19 cellular contexts compared by ENCODE assay signal in the genomic region with DNA sequence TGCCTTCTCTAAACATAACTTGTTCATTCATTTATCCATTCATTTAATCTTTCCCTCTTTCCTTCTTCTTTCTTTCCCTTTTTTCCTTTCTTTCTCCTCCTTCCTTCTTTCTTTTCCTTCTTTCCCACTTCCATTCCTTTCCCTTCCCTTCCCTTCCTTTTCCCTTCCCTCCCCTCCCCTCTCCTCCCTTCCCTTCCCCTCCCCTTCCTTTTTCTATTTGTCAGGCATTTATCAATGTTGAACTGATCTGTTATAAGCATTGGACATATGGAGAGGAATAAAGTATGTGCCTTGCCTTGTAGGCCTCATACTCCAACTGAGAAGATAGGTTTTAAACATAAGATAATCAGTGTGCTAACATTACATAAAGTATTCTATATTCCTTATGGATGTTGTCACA. TPM values are rescaled to one million over a fixed set of nuclear protein-coding genes. Genes with fewer than 3 reads are reported as not detected.
DNase-seq lines count a peak whose midpoint lies in the region; ATAC-seq, FAIRE-seq and TF ChIP-seq lines count a peak whose summit lies in the region.
"Had no signal": no experiment of that assay in that cellular context is flagged by ENCODE, and none has a peak within 500 bp of the region (broad histone marks: within the 10 kb centered on the region; RNA-seq: fewer than 3 reads in every experiment).

No MANE protein-coding gene starts in this region.

- H3K27ac Mint-ChIP-seq in activated T-cell treated with anti-CD3 and anti-CD28 coated beads, Interleukin-2, amount 50 U/mL, for 24 hours = peak overlapping the region; percentile 35
- H3K27ac Mint-ChIP-seq in T-cell = peak overlapping the region; percentile 87 to 92
- peak overlapping the region; percentile 33 for H3K27ac Mint-ChIP-seq in stimulated activated effector memory CD8-positive, alpha-beta T cell treated with anti-CD3 and anti-CD28 coated beads, Interleukin-12 subunit alpha, Interleukin-12 subunit beta, amount 100 ng/mL, for 72 hours

- H3K9ac ChIP-seq in K562 (ENCODE audit: insufficient read depth in 1 of 2, low read depth in 2 of 2, low read length in 2 of 2) = no peak overlapping the region

- no peaks in the 10 kb centered on the region for H3K36me3 ChIP-seq in K562 (ENCODE audit: control insufficient read depth, insufficient read depth, low read length)
- H3K36me3 ChIP-seq: SJSA1 had no signal

- peaks cover 0 to 7% of the 10 kb centered on the region in 2 experiments; a peak in 1 of 5 replicates for H3K4me1 ChIP-seq in K562 (replicated peaks in 1 of 2; ENCODE audit: control insufficient read depth in 2 of 2, insufficient read depth in 2 of 2, low read length in 2 of 2)
- H3K4me1 ChIP-seq: SJSA1 had no signal

- H3K27ac ChIP-seq in K562 (ENCODE audit: extremely low read depth, low read depth, low read length) = no peak overlapping the region
- H3K27ac ChIP-seq: RWPE1, SJSA1 had no signal

- peaks cover 56% of the 10 kb centered on the region for H3K4me1 Mint-ChIP-seq in activated T-cell treated with anti-CD3 and anti-CD28 coated beads, Interleukin-2, amount 50 U/mL, for 24 hours (ENCODE audit: low read depth)
- H3K4me1 Mint-ChIP-seq in T-cell = peaks cover 60 to 73% (median 64%) of the 10 kb centered on the region in 3 donors
- H3K4me1 Mint-ChIP-seq in stimulated activated effector memory CD8-positive, alpha-beta T cell treated with anti-CD3 and anti-CD28 coated beads, Interleukin-12 subunit alpha, Interleukin-12 subunit beta, amount 100 ng/mL, for 72 hours = peaks cover 28% of the 10 kb centered on the region

- peaks cover 3% of the 10 kb centered on the region for H3K36me3 Mint-ChIP-seq in activated T-cell treated with anti-CD3 and anti-CD28 coated beads, Interleukin-2, amount 50 U/mL, for 24 hours (ENCODE audit: low read depth)
- peaks cover 6% of the 10 kb centered on the region for H3K36me3 Mint-ChIP-seq in T-cell
- no peaks in the 10 kb centered on the region for H3K36me3 Mint-ChIP-seq in stimulated activated effector memory CD8-positive, alpha-beta T cell treated with anti-CD3 and anti-CD28 coated beads, Interleukin-12 subunit alpha, Interleukin-12 subunit beta, amount 100 ng/mL, for 72 hours

- H3K9me3 Mint-ChIP-seq in activated T-cell treated with anti-CD3 and anti-CD28 coated beads, Interleukin-2, amount 50 U/mL, for 24 hours = peaks cover 6% of the 10 kb centered on the region
- H3K9me3 Mint-ChIP-seq in T-cell = peaks cover 0 to 9% (median 5%) of the 10 kb centered on the region in 3 donors
- H3K9me3 Mint-ChIP-seq in stimulated activated effector memory CD8-positive, alpha-beta T cell treated with anti-CD3 and anti-CD28 coated beads, Interleukin-12 subunit alpha, Interleukin-12 subunit beta, amount 100 ng/mL, for 72 hours = peaks cover 6% of the 10 kb centered on the region

- no peak for DNase-seq in activated T-cell treated with anti-CD3 and anti-CD28 coated beads, Interleukin-2, amount 50 U/mL, for 24 hours
- no peak for DNase-seq in activated T-cell treated with anti-CD3 and anti-CD28 coated beads for 4 hours
- DNase-seq in T-cell = no peak
- no peak for DNase-seq in K562 (ENCODE audit: extremely low read depth in 1 of 4, low spot score in 3 of 4)
- no peak for DNase-seq in stimulated activated effector memory CD8-positive, alpha-beta T cell treated with anti-CD3 and anti-CD28 coated beads, Interleukin-12 subunit alpha, Interleukin-12 subunit beta, amount 100 ng/mL, for 72 hours (ENCODE audit: low spot score in 2 of 2)
- no peak for DNase-seq in central memory CD4-positive, alpha-beta T cell
- no peak for DNase-seq in NCI-H2227 (lab: John Stamatoyannopoulos, UW; ENCODE audit: unreplicated experiment)
- DNase-seq: C1 segment of cervical spinal cord, Calu3, NCI-H146, NCI-H2081 treated with DMSO at 0.1 percent for 48 hours, NCI-H226, NCI-H526 treated with DMSO at 0.1 percent for 48 hours had no signal

- H3K4me3 Mint-ChIP-seq in activated T-cell treated with anti-CD3 and anti-CD28 coated beads, Interleukin-2, amount 50 U/mL, for 24 hours = no peak overlapping the region
- H3K4me3 Mint-ChIP-seq in T-cell = peak overlapping the region in 1 of 3 donors; percentile 56
- no peak overlapping the region for H3K4me3 Mint-ChIP-seq in stimulated activated effector memory CD8-positive, alpha-beta T cell treated with anti-CD3 and anti-CD28 coated beads, Interleukin-12 subunit alpha, Interleukin-12 subunit beta, amount 100 ng/mL, for 72 hours

- no TSS peak for BruUV-seq in K562 (replicated peaks; lab: Mats Ljungman, UMichigan)

- H3K27me3 ChIP-seq in K562 (ENCODE audit: control insufficient read depth in 2 of 2, insufficient read depth in 2 of 2, low read length in 2 of 2) = no peaks in the 10 kb centered on the region
- H3K27me3 ChIP-seq: SJSA1 had no signal

- no peak overlapping the region for H3K4me2 ChIP-seq in K562 (ENCODE audit: insufficient read depth, low read length)

- no peak overlapping the region for H2AFZ ChIP-seq in K562 (ENCODE audit: low read depth, low read length)

- intact Hi-C loops in K562 (cut with micrococcal nuclease) = no loop called here

- CTCF ChIA-PET in T-cell (lab: Charles Lee) = no interaction called here
- CTCF ChIA-PET in K562 (lab: Yijun Ruan, JAX; ENCODE audit: low intra/inter-chr PET ratio) = no interaction called here

- H3K9me3 ChIP-seq in K562 (replicated peaks; ENCODE audit: control insufficient read depth, insufficient read depth, low read depth, low read length) = no peaks in the 10 kb centered on the region
- H3K9me3 ChIP-seq: SJSA1 had no signal

- no peaks in the 10 kb centered on the region for H3K79me2 ChIP-seq in K562 (ENCODE audit: control insufficient read depth, insufficient read depth, low read length)

- H3K9me1 ChIP-seq in K562 (ENCODE audit: control insufficient read depth, insufficient read depth, low read length) = no peaks in the 10 kb centered on the region

- FAIRE-seq in K562 (lab: Jason Lieb, UNC) = no peak
- FAIRE-seq: A204.1 had no signal

- no peak for TF ChIP-seq POLR2A in K562 (conservative IDR thresholded peaks at IDR 0.05)

- no peak for TF ChIP-seq CTCF in K562 (IDR thresholded peaks at IDR 0.05 in 2 of 3, conservative IDR thresholded peaks at IDR 0.05 in 1 of 3; ENCODE audit: insufficient read depth in 2 of 3, low read depth in 1 of 3, low read length in 3 of 3)

- no peak for TF ChIP-seq EP300 in K562 (IDR thresholded peaks at IDR 0.05; ENCODE audit: low read length)

- no peaks in the 10 kb centered on the region for H4K20me1 ChIP-seq in K562 (replicated peaks; ENCODE audit: control insufficient read depth, insufficient read depth, low read length)

- no peak for ATAC-seq in T-cell (replicated peaks in 1 of 4)
- ATAC-seq in K562 = no peak
- no peak for ATAC-seq in stimulated activated effector memory CD8-positive, alpha-beta T cell treated with anti-CD3 and anti-CD28 coated beads, Interleukin-12 subunit alpha, Interleukin-12 subunit beta, amount 100 ng/mL, for 72 hours
- no peak for ATAC-seq in GM18870 (IDR thresholded peaks at IDR 0.05; ENCODE audit: unreplicated experiment)
- ATAC-seq: HCT116 had no signal

- no peak overlapping the region for H3K4me3 ChIP-seq in K562
- H3K4me3 ChIP-seq: SJSA1 had no signal

- POLR2A ChIA-PET in T-cell (lab: Charles Lee) = interaction anchor here in 1 of 2 donors (0.9 to 1.0 kb wide), 2 partner anchors 10 to 67 kb away, joined by 3 to 6 read pairs; no protein-coding TSS in a partner anchor
- POLR2A ChIA-PET in K562 (lab: Yijun Ruan, JAX) = no interaction called here

- TF ChIP-seq RAD21 in K562 (CRISPR knock-in tag; conservative IDR thresholded peaks at IDR 0.05 in 1 of 2, IDR thresholded peaks at IDR 0.05 in 1 of 2) = no peak

- H3K27me3 Mint-ChIP-seq in activated T-cell treated with anti-CD3 and anti-CD28 coated beads, Interleukin-2, amount 50 U/mL, for 24 hours = no peaks in the 10 kb centered on the region
- no peaks in the 10 kb centered on the region for H3K27me3 Mint-ChIP-seq in T-cell

- in situ Hi-C loops in K562 (cut with MboI) = no loop called here

TF ChIP-seq in K562, 482 proteins besides CTCF, POLR2A, EP300 and RAD21 (continues in another document):
- TF ChIP-seq ZNF354B (CRISPR knock-in tag; IDR thresholded peaks at IDR 0.05) (no peak), CHCHD3 (CRISPR knock-in tag; IDR thresholded peaks at IDR 0.05) (no peak)
- TF ChIP-seq, protein P1, sequence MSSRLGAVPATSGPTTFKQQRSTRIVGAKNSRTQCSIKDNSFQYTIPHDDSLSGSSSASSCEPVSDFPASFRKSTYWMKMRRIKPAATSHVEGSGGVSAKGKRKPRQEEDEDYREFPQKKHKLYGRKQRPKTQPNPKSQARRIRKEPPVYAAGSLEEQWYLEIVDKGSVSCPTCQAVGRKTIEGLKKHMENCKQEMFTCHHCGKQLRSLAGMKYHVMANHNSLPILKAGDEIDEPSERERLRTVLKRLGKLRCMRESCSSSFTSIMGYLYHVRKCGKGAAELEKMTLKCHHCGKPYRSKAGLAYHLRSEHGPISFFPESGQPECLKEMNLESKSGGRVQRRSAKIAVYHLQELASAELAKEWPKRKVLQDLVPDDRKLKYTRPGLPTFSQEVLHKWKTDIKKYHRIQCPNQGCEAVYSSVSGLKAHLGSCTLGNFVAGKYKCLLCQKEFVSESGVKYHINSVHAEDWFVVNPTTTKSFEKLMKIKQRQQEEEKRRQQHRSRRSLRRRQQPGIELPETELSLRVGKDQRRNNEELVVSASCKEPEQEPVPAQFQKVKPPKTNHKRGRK (tag; IDR thresholded peaks at IDR 0.05) = peak; percentile 65

RNA-seq across cellular contexts. Expression of a gene that starts 23.7 kb away (rescaled TPM):
- total RNA-seq in T-cell (not detected), K562 (2014; rRNA removed) (not detected in 2 replicates), K562 (2014; rRNA removed; fragmentation: Illumina TruSeq; extraction: Trizol) (not detected in 2 replicates), K562 (2015; rRNA removed; fragmentation: Illumina TruSeq; extraction: Trizol) (not detected in 2 replicates), K562 (2021) (not detected in 2 replicates)
- total RNA-seq in K562 (2011; cell fraction: chromatin; rRNA removed; ENCODE audit: low replicate concordance) = not detected in 2 replicates
- not detected in 2 replicates for total RNA-seq in K562 (2011; cell fraction: nucleolus; rRNA removed)
- total RNA-seq in K562 (2011; cell fraction: nucleoplasm; rRNA removed) = not detected in 2 replicates
- polyA plus RNA-seq in K562 (2011; rRNA removed) (not detected in 2 replicates), K562 (2014; fragmentation: Illumina TruSeq; extraction: Trizol) (not detected in 2 replicates), K562 (2014; fragmentation: Nextera tagmentation; extraction: Ambion mirVana) (under 1 TPM in 1 of 2 experiments, not detected in 1; 0.32 TPM), K562 (2014; rRNA removed) (not detected in 2 replicates)
- polyA plus RNA-seq in K562 (2011; cell fraction: cytosol; rRNA removed) = not detected in 2 replicates
- not detected in 2 replicates for polyA plus RNA-seq in K562 (2011; cell fraction: nucleus; rRNA removed)
- polyA plus RNA-seq in K562 (2012) = not detected in 2 replicates
- not detected in 2 replicates for polyA minus RNA-seq in K562 (2011; rRNA and poly(A)+ RNA removed)
- polyA minus RNA-seq in K562 (2011; cell fraction: cytosol; rRNA and poly(A)+ RNA removed) = not detected in 2 replicates
- polyA minus RNA-seq in K562 (2011; cell fraction: nucleus; rRNA and poly(A)+ RNA removed) = not detected in 2 replicates
- total RNA-seq: Calu3, IMR-90, SJSA1 had no signal
- polyA plus RNA-seq: IMR-90 had no signal

Comparison
In these comparisons a context has a peak if more than half of its experiments do, and no peak if none do; other contexts are left out.
1. H3K27ac Mint-ChIP-seq: peak in every context shown above with its lines; median percentile 90 in T-cell; 35 in activated T-cell treated with anti-CD3 and anti-CD28 coated beads, Interleukin-2, amount 50 U/mL, for 24 hours; 33 in stimulated activated effector memory CD8-positive, alpha-beta T cell treated with anti-CD3 and anti-CD28 coated beads, Interleukin-12 subunit alpha, Interleukin-12 subunit beta, amount 100 ng/mL, for 72 hours.